29 cellular contexts compared by ENCODE assay signal in the genomic region with DNA sequence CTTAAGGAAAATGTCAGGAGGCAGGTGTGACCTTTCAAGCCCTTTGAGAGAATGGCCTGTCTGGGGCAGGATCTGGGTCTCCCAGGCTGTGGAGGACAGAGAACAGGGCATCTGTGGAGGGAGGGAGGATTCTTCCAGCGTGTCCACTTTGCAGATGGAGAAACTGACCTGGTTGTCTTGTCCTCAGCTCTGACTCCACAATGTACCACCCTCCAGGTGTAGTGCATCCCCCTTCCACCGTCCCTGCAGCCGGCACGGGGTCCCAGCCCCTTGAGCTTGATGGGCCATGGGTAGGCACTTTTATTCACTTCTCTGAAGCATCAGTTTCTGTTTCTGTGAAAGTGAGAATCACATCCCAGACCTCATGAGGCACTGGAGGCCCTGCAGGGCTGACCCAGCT. TPM values are rescaled to one million over a fixed set of nuclear protein-coding genes. Genes with fewer than 3 reads are reported as not detected.
DNase-seq lines count a peak whose midpoint lies in the region; ATAC-seq and TF ChIP-seq lines count a peak whose summit lies in the region.
"Had no signal": no experiment of that assay in that cellular context is flagged by ENCODE, and none has a peak within 500 bp of the region (broad histone marks: within the 10 kb centered on the region; RNA-seq: fewer than 3 reads in every experiment).

No MANE protein-coding gene starts in this region.

- H3K27me3 ChIP-seq in right atrium auricular region (no peaks in the 10 kb centered on the region), trophoblast cell (ENCODE audit: insufficient read depth, low read length) (no peaks in the 10 kb centered on the region)
- H3K27me3 ChIP-seq: foreskin keratinocyte, pancreas, thyroid gland had no signal

- peaks cover 62% of the 10 kb centered on the region for H3K79me1 ChIP-seq in trophoblast cell (ENCODE audit: low read length)

- no CpG with 5 or more reads among the region's 4 CpGs for WGBS in trophoblast cell (ENCODE audit: extremely low coverage, insufficient coverage, insufficient read length)

- in situ Hi-C loops in GM13976 (cut with MboI; ENCODE audit: low sequenced_read_pairs, unreplicated experiment) = loop anchor here (10.0 kb wide), 1 partner anchor 105 kb away; no protein-coding TSS in a partner anchor

- DNase-seq in right atrium auricular region (ENCODE audit: low spot score) (no peak), left ventricle myocardium superior (no peak), coronary artery (ENCODE audit: low spot score) (peak; percentile 73), trophoblast cell (no peak), GM13976 (ENCODE audit: low spot score) (no peak), head of caudate nucleus (no peak), hypothalamus (lab: John Stamatoyannopoulos, UW) (no peak), GM19240 (ENCODE audit: insufficient read length, low spot score) (no peak)
- DNase-seq: activated CD4-positive, alpha-beta T cell treated with anti-CD3 and anti-CD28 coated beads for 48 hours; DMS79 treated with DMSO at 0.1 percent for 48 hours; effector CD4-positive, alpha-beta T cell; hippocampal formation; midbrain; naive thymus-derived CD8-positive, alpha-beta T cell; NCI-H1048; NCI-H1694 treated with DMSO at 0.1 percent for 48 hours; NCI-H526; RPMI8226; SK-N-SH; stimulated activated CD4-positive, alpha-beta T cell treated with anti-CD3 and anti-CD28 coated beads, Interleukin-4, amount 100 ng/mL, for 4 hours; stimulated activated naive CD8-positive, alpha-beta T cell treated with anti-CD3 and anti-CD28 coated beads, Interleukin-15, Interleukin-2, amounts not matched to agents 100 U/mL and 50 U/mL, for 24 hours; thyroid gland had no signal

- H3K4ac ChIP-seq in trophoblast cell (ENCODE audit: low read depth, low read length) = peak overlapping the region; percentile 38

- peaks cover 4% of the 10 kb centered on the region for H3K79me2 ChIP-seq in trophoblast cell (ENCODE audit: control insufficient read depth, insufficient read depth, low read length, poor library complexity)

- H3K36me3 ChIP-seq in right atrium auricular region (no peaks in the 10 kb centered on the region), trophoblast cell (ENCODE audit: control insufficient read depth in 1 of 2, insufficient read depth in 2 of 2, low read length in 2 of 2) (no peaks in the 10 kb centered on the region)
- H3K36me3 ChIP-seq: BLaER1 treated with 17β-estradiol and CSF1 and Interleukin-3, amounts not matched to agents 10 nM and 100 nM; pancreas; thyroid gland had no signal

- H2BK12ac ChIP-seq in trophoblast cell (ENCODE audit: low read length) = peak overlapping the region; percentile 94

- H3K4me3 ChIP-seq in right atrium auricular region = no peak overlapping the region
- no peak overlapping the region for H3K4me3 ChIP-seq in coronary artery
- H3K4me3 ChIP-seq in trophoblast cell (ENCODE audit: low read depth, low read length) = no peak overlapping the region
- H3K4me3 ChIP-seq: BLaER1 treated with 17β-estradiol and CSF1 and Interleukin-3, amounts not matched to agents 10 nM and 100 nM; pancreas; thyroid gland had no signal

- no peak overlapping the region for H2AFZ ChIP-seq in trophoblast cell (ENCODE audit: insufficient read depth, low read length, poor library complexity)

- H4K8ac ChIP-seq in trophoblast cell (ENCODE audit: low read depth, low read length) = peak overlapping the region; percentile 48

- no peak overlapping the region for H4K12ac ChIP-seq in trophoblast cell (ENCODE audit: low read depth, low read length)

- H3K9me3 ChIP-seq in right atrium auricular region (no peaks in the 10 kb centered on the region), trophoblast cell (ENCODE audit: insufficient read depth, low read depth, low read length) (no peaks in the 10 kb centered on the region)
- H3K9me3 ChIP-seq: BLaER1 treated with 17β-estradiol and CSF1 and Interleukin-3, amounts not matched to agents 10 nM and 100 nM; Caco-2; pancreas; SK-N-SH; thyroid gland had no signal

- H3K4me1 ChIP-seq in right atrium auricular region (peaks cover 0 to 72% of the 10 kb centered on the region in 2 donors), trophoblast cell (ENCODE audit: control insufficient read depth in 1 of 2, insufficient read depth in 2 of 2, low read length in 2 of 2) (peaks cover 54 to 56% of the 10 kb centered on the region in 2 experiments)
- H3K4me1 ChIP-seq: pancreas had no signal

- H3K27ac ChIP-seq in right atrium auricular region (peak overlapping the region; percentile 68), coronary artery (peak overlapping the region; percentile 94 to 96), trophoblast cell (ENCODE audit: low read depth, low read length) (peak overlapping the region; percentile 95)
- H3K27ac ChIP-seq: foreskin keratinocyte, VCaP had no signal

- peak overlapping the region; percentile 88 for H2AK5ac ChIP-seq in trophoblast cell (ENCODE audit: low read length)

- H4K91ac ChIP-seq in trophoblast cell (ENCODE audit: low read depth, low read length) = peak overlapping the region; percentile 96

- peak overlapping the region; percentile 73 for H3K18ac ChIP-seq in trophoblast cell (ENCODE audit: low read length)

- H3K4me2 ChIP-seq in trophoblast cell (ENCODE audit: low read length) = no peak overlapping the region
- H3K4me2 ChIP-seq: SK-N-SH had no signal

- H3K14ac ChIP-seq in trophoblast cell (ENCODE audit: low read length) = peak overlapping the region; percentile 74

- H2BK120ac ChIP-seq in trophoblast cell (ENCODE audit: insufficient read depth, low read length, poor library complexity) = peak overlapping the region; percentile 89

- no peak for TF ChIP-seq CTCF in right atrium auricular region (IDR thresholded peaks at IDR 0.05)
- no peak for TF ChIP-seq CTCF in coronary artery (IDR thresholded peaks at IDR 0.05)
- TF ChIP-seq CTCF in GM13976 (IDR thresholded peaks at IDR 0.05; ENCODE audit: borderline replicate concordance, control extremely low read depth, extremely low read depth, insufficient read depth, missing control alignments) = no peak

- no peak overlapping the region for H3K9ac ChIP-seq in trophoblast cell (ENCODE audit: low read length)
- H3K9ac ChIP-seq: SK-N-SH had no signal

- H3K23ac ChIP-seq in trophoblast cell (ENCODE audit: low read length) = no peak overlapping the region

- ATAC-seq in left ventricle myocardium superior = no peak
- ATAC-seq: esophagus mucosa; naive thymus-derived CD8-positive, alpha-beta T cell; pancreas; stimulated activated naive CD8-positive, alpha-beta T cell treated with anti-CD3 and anti-CD28 coated beads, Interleukin-15, Interleukin-2, amounts not matched to agents 100 U/mL and 50 U/mL, for 24 hours had no signal

- intact Hi-C loops in left ventricle myocardium superior (cut with micrococcal nuclease) = loop anchor here (10.0 kb wide), 1 partner anchor 95 kb away; no protein-coding TSS in a partner anchor
- intact Hi-C loops in head of caudate nucleus (cut with DNase I) = no loop called here

- peak overlapping the region; percentile 53 for H2BK5ac ChIP-seq in trophoblast cell (ENCODE audit: low read depth, low read length, poor library complexity)

RNA-seq across cellular contexts. Expression of gene TGM2, which starts 4.6 kb away (rescaled TPM):
- total RNA-seq in right atrium auricular region = 1,000 to 10,000 TPM in 1 of 2 donors, 100 to 1,000 TPM in 1; 680 to 1,303 TPM
- 473 TPM for total RNA-seq in left ventricle myocardium superior
- 330 and 332 TPM in 2 replicates for polyA plus RNA-seq in trophoblast cell (2013)
- total RNA-seq: activated T-helper 1 cell treated with anti-CD3 and anti-CD28 coated beads, Interleukin-12 subunit alpha, Interleukin-12 subunit beta, Interleukin-2, Interleukin-4 antibody, amounts not matched to agents 30 ng/mL and 10 ng/mL and 1 ng/mL, durations not matched to agents 14 hours and 24 hours and 36 hours; naive thymus-derived CD8-positive, alpha-beta T cell had no signal
- polyA plus RNA-seq: naive thymus-derived CD8-positive, alpha-beta T cell had no signal
